Comparison of ENCODE assay signal across 29 cellular contexts in the genomic region with DNA sequence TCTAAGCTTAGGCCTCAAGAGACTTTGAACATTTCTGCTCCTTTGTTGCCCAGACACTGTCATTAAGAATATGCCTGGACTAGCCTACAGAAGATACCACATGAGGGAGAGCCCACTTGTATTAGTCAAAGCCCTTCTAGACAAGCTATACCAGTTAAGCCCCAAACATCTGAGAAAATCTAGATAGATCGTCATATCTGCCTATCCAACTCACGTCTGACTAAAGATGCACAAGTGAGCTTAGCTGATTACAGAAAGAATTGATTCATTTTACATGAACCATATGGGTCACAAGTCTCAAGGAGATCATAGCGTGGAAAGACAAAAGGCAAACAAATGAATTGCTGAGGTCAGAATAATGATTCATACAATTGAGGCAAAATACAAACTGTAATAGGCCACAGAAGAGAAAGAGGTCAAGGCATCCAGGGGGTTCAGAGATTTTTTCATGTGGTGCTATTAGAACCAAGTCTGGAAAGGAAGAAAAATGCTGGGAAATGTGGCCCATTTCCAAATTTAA.
A peak's percentile ranks its signal among the peaks of the same experiment; 100 is the strongest.
DNase-seq lines count a peak whose midpoint lies in the region; ATAC-seq, FAIRE-seq and TF ChIP-seq lines count a peak whose summit lies in the region.
"Had no signal": no experiment of that assay in that cellular context is flagged by ENCODE, and none has a peak within 500 bp of the region (broad histone marks: within the 10 kb centered on the region; RNA-seq: fewer than 3 reads in every experiment).

No MANE protein-coding gene starts in this region.

- H3K4me3 ChIP-seq in Caco-2 (ENCODE audit: low read depth, low read length) (no peak overlapping the region), PC-3 (ENCODE audit: low read length) (no peak overlapping the region), bronchial epithelial cell (ENCODE audit: low read depth, low read length) (no peak overlapping the region)

- TF ChIP-seq CTCF in Caco-2 (IDR thresholded peaks at IDR 0.05; ENCODE audit: insufficient read depth in 1 of 2, low read depth in 1 of 2, low read length in 1 of 2, severe bottlenecking in 1 of 2, unreplicated experiment in 1 of 2) = no peak
- no peak for TF ChIP-seq CTCF in PC-3 (conservative IDR thresholded peaks at IDR 0.05; ENCODE audit: low read depth, low read length)
- no peak for TF ChIP-seq CTCF in bronchial epithelial cell (IDR thresholded peaks at IDR 0.05; ENCODE audit: insufficient read depth, low read length, severe bottlenecking)
- TF ChIP-seq CTCF in foreskin keratinocyte (conservative IDR thresholded peaks at IDR 0.05) = no peak

- DNase-seq in Caco-2 = no peak
- peak; percentile 16 for DNase-seq in PC-3
- peak; percentile 81 for DNase-seq in bronchial epithelial cell (ENCODE audit: low read depth)
- DNase-seq in foreskin keratinocyte = peak; percentile 27 to 36
- no peak for DNase-seq in NCI-H748 (lab: John Stamatoyannopoulos, UW; ENCODE audit: unreplicated experiment)
- no peak for DNase-seq in NK-92 treated with Interleukin-12 subunit alpha and Interleukin-12 subunit beta, amount 100 ng/mL, for 24 hours (lab: John Stamatoyannopoulos, UW)
- DNase-seq in ecto neural progenitor cell (ENCODE audit: low spot score) = no peak
- DNase-seq in stimulated activated CD4-positive, alpha-beta T cell treated with anti-CD3 and anti-CD28 coated beads, Interleukin-15, amount 100 ng/mL, for 24 hours = no peak
- DNase-seq: 8988T; ACHN; BE2C; CD8-positive, alpha-beta memory T cell; DMS153; DND-41; GOT3; HCEC 1CT; NCI-H1092 treated with DMSO at 0.1 percent for 48 hours; NCI-H1436; NCI-H187; NCI-H2081 treated with DMSO at 0.1 percent for 48 hours; NCI-H2171; NCI-H226; NCI-H510A; NCI-H69; SHP77 had no signal

- CTCF ChIA-PET in Caco-2 (lab: Charles Lee) (interaction anchor here (0.6 kb wide), 1 partner anchor 161 kb away, joined by 4 read pairs; no protein-coding TSS in a partner anchor), PC-3 (lab: Charles Lee) (no interaction called here)

- no peak for ATAC-seq in PC-3
- ATAC-seq in foreskin keratinocyte = no peak

- H3K27ac ChIP-seq in PC-3 (ENCODE audit: low read length) = no peak overlapping the region
- no peak overlapping the region for H3K27ac ChIP-seq in foreskin keratinocyte
- H3K27ac ChIP-seq: RWPE1 had no signal

- no peak overlapping the region for H2AFZ ChIP-seq in PC-3 (ENCODE audit: low read length)

- peak overlapping the region; percentile 82 for H3K27ac Mint-ChIP-seq in Caco-2 (ENCODE audit: unreplicated experiment)
- H3K27ac Mint-ChIP-seq: CD14-positive monocyte; CD8-positive, alpha-beta memory T cell; IgD-negative memory B cell had no signal

- no peaks in the 10 kb centered on the region for H3K36me3 Mint-ChIP-seq in Caco-2 (ENCODE audit: insufficient read depth, unreplicated experiment)
- H3K36me3 Mint-ChIP-seq: CD14-positive monocyte; CD8-positive, alpha-beta memory T cell; IgD-negative memory B cell had no signal

- intact Hi-C loops in Caco-2 (cut with micrococcal nuclease; ENCODE audit: unreplicated experiment) (loop anchor here (10.0 kb wide), 1 partner anchor 638 kb away; no protein-coding TSS in a partner anchor), PC-3 (cut with micrococcal nuclease) (no loop called here)

- no peak overlapping the region for H3K4me2 ChIP-seq in PC-3 (ENCODE audit: low read length)

- H3K36me3 ChIP-seq in Caco-2 (ENCODE audit: control insufficient read depth, insufficient read depth, low read length) = no peaks in the 10 kb centered on the region
- H3K36me3 ChIP-seq in PC-3 (ENCODE audit: low read depth, low read length) = no peaks in the 10 kb centered on the region
- H3K36me3 ChIP-seq in bronchial epithelial cell (ENCODE audit: control insufficient read depth, insufficient read depth, low read length) = no peaks in the 10 kb centered on the region
- H3K36me3 ChIP-seq: BE2C had no signal

- no peaks in the 10 kb centered on the region for H3K79me2 ChIP-seq in PC-3 (ENCODE audit: low read length)

- no peak for FAIRE-seq in bronchial epithelial cell (lab: Jason Lieb, UNC)
- FAIRE-seq: GM12892 had no signal

- H3K4me1 Mint-ChIP-seq in Caco-2 (ENCODE audit: low read depth, unreplicated experiment) = peaks cover 44% of the 10 kb centered on the region
- H3K4me1 Mint-ChIP-seq: CD14-positive monocyte; CD8-positive, alpha-beta memory T cell; IgD-negative memory B cell had no signal

- POLR2A ChIA-PET in Caco-2 (lab: Charles Lee) = no interaction called here
- POLR2A ChIA-PET in PC-3 (lab: Charles Lee; ENCODE audit: unreplicated experiment) = no interaction called here

- no peaks in the 10 kb centered on the region for H3K27me3 Mint-ChIP-seq in Caco-2 (ENCODE audit: insufficient read depth, unreplicated experiment)
- H3K27me3 Mint-ChIP-seq: CD8-positive, alpha-beta memory T cell; IgD-negative memory B cell had no signal

- no peaks in the 10 kb centered on the region for H4K20me1 ChIP-seq in PC-3 (ENCODE audit: low read length)

- H3K9me3 Mint-ChIP-seq in Caco-2 (ENCODE audit: unreplicated experiment) = peaks cover 11% of the 10 kb centered on the region

- BruUV-seq in Caco-2 (replicated peaks; lab: Mats Ljungman, UMichigan) (no TSS peak), PC-3 (replicated peaks; lab: Mats Ljungman, UMichigan) (no TSS peak)

- H3K27me3 ChIP-seq in Caco-2 (replicated peaks; ENCODE audit: control insufficient read depth, insufficient read depth, low read length) (no peaks in the 10 kb centered on the region), PC-3 (ENCODE audit: low read length) (no peaks in the 10 kb centered on the region), bronchial epithelial cell (ENCODE audit: control insufficient read depth, insufficient read depth, low read length) (no peaks in the 10 kb centered on the region), foreskin keratinocyte (no peaks in the 10 kb centered on the region)
- H3K27me3 ChIP-seq: BE2C had no signal

- no peaks in the 10 kb centered on the region for H3F3A ChIP-seq in PC-3 (ENCODE audit: low read length, unreplicated experiment)

- no peak overlapping the region for H3K9ac ChIP-seq in PC-3 (ENCODE audit: low read length)

- no peak overlapping the region for H3K4me3 Mint-ChIP-seq in Caco-2 (ENCODE audit: unreplicated experiment)
- H3K4me3 Mint-ChIP-seq: CD14-positive monocyte; CD8-positive, alpha-beta memory T cell; IgD-negative memory B cell had no signal

- no peaks in the 10 kb centered on the region; the same call in 1 of the 2 replicates for H3K9me3 ChIP-seq in Caco-2
- H3K9me3 ChIP-seq in PC-3 (ENCODE audit: low read length) = no peaks in the 10 kb centered on the region
- H3K9me3 ChIP-seq: BE2C had no signal

- H3K9me2 ChIP-seq in PC-3 (replicated peaks; ENCODE audit: low read length) = no peaks in the 10 kb centered on the region

- H3K4me1 ChIP-seq in Caco-2 = peaks cover 46% of the 10 kb centered on the region
- peaks cover 22% of the 10 kb centered on the region for H3K4me1 ChIP-seq in PC-3 (ENCODE audit: insufficient read depth, low read length)
- peaks cover 16% of the 10 kb centered on the region for H3K4me1 ChIP-seq in foreskin keratinocyte
- H3K4me1 ChIP-seq: BE2C had no signal

Comparison
In these comparisons a context has a peak if more than half of its experiments do, and no peak if none do; other contexts are left out.
1. DNase-seq: peak in PC-3 (single experiment), bronchial epithelial cell (single experiment) and foreskin keratinocyte (2 of 2); none in Caco-2 (0 of 2), NCI-H748 (single experiment), NK-92 treated with Interleukin-12 subunit alpha and Interleukin-12 subunit beta, amount 100 ng/mL, for 24 hours (single experiment), ecto neural progenitor cell (single experiment) and stimulated activated CD4-positive, alpha-beta T cell treated with anti-CD3 and anti-CD28 coated beads, Interleukin-15, amount 100 ng/mL, for 24 hours (single experiment).